ENCODE assay signal across 1 cellular context in the genomic region with DNA sequence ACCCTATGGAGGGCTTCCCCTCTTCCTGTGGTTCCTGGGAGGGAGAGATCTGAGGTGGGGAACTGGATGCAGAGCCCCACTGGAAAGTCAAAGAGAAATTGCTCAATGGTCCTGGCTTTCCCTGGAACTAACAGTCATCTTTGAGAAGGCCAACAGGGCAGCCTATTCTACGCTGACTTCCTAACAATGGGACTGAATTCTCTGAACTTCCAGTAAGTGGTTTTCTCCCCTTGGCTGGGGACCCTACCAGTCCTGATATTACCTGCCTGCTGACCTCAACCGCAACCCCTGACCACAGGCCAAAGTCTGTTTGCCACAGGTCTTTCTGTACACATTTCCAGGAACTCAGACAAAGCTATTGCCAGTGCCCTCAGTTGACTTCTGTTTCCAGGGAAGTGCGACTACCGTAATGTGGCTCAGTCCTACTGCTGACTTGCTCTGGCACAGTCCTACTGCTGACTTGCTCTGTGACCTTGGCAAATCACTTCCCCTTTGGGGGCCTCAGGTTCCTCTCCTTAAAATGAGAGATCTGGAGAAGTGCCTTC.
TF ChIP-seq lines count a peak whose summit lies in the region.

No MANE protein-coding gene starts in this region.

TF ChIP-seq in HepG2, 621 proteins besides CTCF, POLR2A, EP300 and RAD21 (continued from another document and continues in another):
- TF ChIP-seq RCOR2 (CRISPR knock-in tag; IDR thresholded peaks at IDR 0.05) (peak; percentile 90), ZNF629 (CRISPR knock-in tag; conservative IDR thresholded peaks at IDR 0.05) (peak; percentile 54), TBP (CRISPR knock-in tag; IDR thresholded peaks at IDR 0.05) (no peak), ZNF33B (CRISPR knock-in tag; IDR thresholded peaks at IDR 0.05) (no peak), PRPF4 (IDR thresholded peaks at IDR 0.05; ENCODE audit: low read depth, low read length, poor library complexity, severe bottlenecking) (no peak), NFE2L1 (CRISPR knock-in tag; IDR thresholded peaks at IDR 0.05; ENCODE audit: borderline replicate concordance) (no peak), ZNF737 (CRISPR knock-in tag; IDR thresholded peaks at IDR 0.05; ENCODE audit: borderline replicate concordance) (no peak), ZNF605 (CRISPR knock-in tag; IDR thresholded peaks at IDR 0.05) (peak; percentile 76), ZNF772 (CRISPR knock-in tag; IDR thresholded peaks at IDR 0.05) (peak; percentile 85), IKZF1 (IDR thresholded peaks at IDR 0.05) (no peak), NFE2L2 (IDR thresholded peaks at IDR 0.05; ENCODE audit: low read length) (no peak), MED13 (CRISPR knock-in tag; IDR thresholded peaks at IDR 0.05) (peak; percentile 93), ARNT (IDR thresholded peaks at IDR 0.05) (no peak), HNRNPUL1 (IDR thresholded peaks at IDR 0.05; ENCODE audit: low read depth, low read length) (no peak), ERF (CRISPR knock-in tag; IDR thresholded peaks at IDR 0.05) (peak; percentile 86; the same call in 1 of the 2 replicates), ZBTB1 (CRISPR knock-in tag; IDR thresholded peaks at IDR 0.05; ENCODE audit: borderline replicate concordance) (no peak), TRIM24 (CRISPR knock-in tag; IDR thresholded peaks at IDR 0.05) (peak; percentile 75), ZNF468 (CRISPR knock-in tag; IDR thresholded peaks at IDR 0.05) (no peak), ZNF546 (CRISPR knock-in tag; conservative IDR thresholded peaks at IDR 0.05) (no peak), SIX4 (CRISPR knock-in tag; IDR thresholded peaks at IDR 0.05) (peak; percentile 86), PCBP2 (optimal IDR thresholded peaks at IDR 0.05; ENCODE audit: low read depth, low read length, poor library complexity, severe bottlenecking) (no peak), GTF3A (CRISPR knock-in tag; conservative IDR thresholded peaks at IDR 0.05) (no peak), ZNF282 (IDR thresholded peaks at IDR 0.05; ENCODE audit: partially characterized antibody) (no peak), ZFP90 (CRISPR knock-in tag; IDR thresholded peaks at IDR 0.05; ENCODE audit: borderline replicate concordance) (peak; percentile 87; the same call in 1 of the 2 replicates), SAFB2 (CRISPR knock-in tag; IDR thresholded peaks at IDR 0.05; ENCODE audit: borderline replicate concordance, low read depth) (no peak; the same call in 1 of the 2 replicates), SIX1 (CRISPR knock-in tag; IDR thresholded peaks at IDR 0.05; ENCODE audit: borderline replicate concordance) (peak; percentile 61; the same call in 1 of the 2 replicates), ZNF567 (CRISPR knock-in tag; IDR thresholded peaks at IDR 0.05; ENCODE audit: borderline replicate concordance) (no peak), KMT2A (CRISPR knock-in tag; IDR thresholded peaks at IDR 0.05) (no peak), SMAD1 (CRISPR knock-in tag; IDR thresholded peaks at IDR 0.05; ENCODE audit: borderline replicate concordance, low read depth) (peak; percentile 93; the same call in 1 of the 2 replicates)
- TF ChIP-seq, protein P1, sequence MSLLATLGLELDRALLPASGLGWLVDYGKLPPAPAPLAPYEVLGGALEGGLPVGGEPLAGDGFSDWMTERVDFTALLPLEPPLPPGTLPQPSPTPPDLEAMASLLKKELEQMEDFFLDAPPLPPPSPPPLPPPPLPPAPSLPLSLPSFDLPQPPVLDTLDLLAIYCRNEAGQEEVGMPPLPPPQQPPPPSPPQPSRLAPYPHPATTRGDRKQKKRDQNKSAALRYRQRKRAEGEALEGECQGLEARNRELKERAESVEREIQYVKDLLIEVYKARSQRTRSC (CRISPR knock-in tag; IDR thresholded peaks at IDR 0.05; ENCODE audit: low read depth), result no peak
- TF ChIP-seq, protein P2, sequence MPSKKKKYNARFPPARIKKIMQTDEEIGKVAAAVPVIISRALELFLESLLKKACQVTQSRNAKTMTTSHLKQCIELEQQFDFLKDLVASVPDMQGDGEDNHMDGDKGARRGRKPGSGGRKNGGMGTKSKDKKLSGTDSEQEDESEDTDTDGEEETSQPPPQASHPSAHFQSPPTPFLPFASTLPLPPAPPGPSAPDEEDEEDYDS (CRISPR knock-in tag; IDR thresholded peaks at IDR 0.05), result peak; percentile 39; the same call in 1 of the 2 replicates
- TF ChIP-seq, protein P3, sequence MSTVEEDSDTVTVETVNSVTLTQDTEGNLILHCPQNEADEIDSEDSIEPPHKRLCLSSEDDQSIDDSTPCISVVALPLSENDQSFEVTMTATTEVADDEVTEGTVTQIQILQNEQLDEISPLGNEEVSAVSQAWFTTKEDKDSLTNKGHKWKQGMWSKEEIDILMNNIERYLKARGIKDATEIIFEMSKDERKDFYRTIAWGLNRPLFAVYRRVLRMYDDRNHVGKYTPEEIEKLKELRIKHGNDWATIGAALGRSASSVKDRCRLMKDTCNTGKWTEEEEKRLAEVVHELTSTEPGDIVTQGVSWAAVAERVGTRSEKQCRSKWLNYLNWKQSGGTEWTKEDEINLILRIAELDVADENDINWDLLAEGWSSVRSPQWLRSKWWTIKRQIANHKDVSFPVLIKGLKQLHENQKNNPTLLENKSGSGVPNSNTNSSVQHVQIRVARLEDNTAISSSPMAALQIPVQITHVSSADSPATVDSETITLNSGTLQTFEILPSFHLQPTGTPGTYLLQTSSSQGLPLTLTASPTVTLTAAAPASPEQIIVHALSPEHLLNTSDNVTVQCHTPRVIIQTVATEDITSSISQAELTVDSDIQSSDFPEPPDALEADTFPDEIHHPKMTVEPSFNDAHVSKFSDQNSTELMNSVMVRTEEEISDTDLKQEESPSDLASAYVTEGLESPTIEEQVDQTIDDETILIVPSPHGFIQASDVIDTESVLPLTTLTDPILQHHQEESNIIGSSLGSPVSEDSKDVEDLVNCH (CRISPR knock-in tag; IDR thresholded peaks at IDR 0.05), result no peak
- TF ChIP-seq, protein P4, sequence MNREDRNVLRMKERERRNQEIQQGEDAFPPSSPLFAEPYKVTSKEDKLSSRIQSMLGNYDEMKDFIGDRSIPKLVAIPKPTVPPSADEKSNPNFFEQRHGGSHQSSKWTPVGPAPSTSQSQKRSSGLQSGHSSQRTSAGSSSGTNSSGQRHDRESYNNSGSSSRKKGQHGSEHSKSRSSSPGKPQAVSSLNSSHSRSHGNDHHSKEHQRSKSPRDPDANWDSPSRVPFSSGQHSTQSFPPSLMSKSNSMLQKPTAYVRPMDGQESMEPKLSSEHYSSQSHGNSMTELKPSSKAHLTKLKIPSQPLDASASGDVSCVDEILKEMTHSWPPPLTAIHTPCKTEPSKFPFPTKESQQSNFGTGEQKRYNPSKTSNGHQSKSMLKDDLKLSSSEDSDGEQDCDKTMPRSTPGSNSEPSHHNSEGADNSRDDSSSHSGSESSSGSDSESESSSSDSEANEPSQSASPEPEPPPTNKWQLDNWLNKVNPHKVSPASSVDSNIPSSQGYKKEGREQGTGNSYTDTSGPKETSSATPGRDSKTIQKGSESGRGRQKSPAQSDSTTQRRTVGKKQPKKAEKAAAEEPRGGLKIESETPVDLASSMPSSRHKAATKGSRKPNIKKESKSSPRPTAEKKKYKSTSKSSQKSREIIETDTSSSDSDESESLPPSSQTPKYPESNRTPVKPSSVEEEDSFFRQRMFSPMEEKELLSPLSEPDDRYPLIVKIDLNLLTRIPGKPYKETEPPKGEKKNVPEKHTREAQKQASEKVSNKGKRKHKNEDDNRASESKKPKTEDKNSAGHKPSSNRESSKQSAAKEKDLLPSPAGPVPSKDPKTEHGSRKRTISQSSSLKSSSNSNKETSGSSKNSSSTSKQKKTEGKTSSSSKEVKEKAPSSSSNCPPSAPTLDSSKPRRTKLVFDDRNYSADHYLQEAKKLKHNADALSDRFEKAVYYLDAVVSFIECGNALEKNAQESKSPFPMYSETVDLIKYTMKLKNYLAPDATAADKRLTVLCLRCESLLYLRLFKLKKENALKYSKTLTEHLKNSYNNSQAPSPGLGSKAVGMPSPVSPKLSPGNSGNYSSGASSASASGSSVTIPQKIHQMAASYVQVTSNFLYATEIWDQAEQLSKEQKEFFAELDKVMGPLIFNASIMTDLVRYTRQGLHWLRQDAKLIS (CRISPR knock-in tag; IDR thresholded peaks at IDR 0.05), result no peak
- TF ChIP-seq, protein P5, sequence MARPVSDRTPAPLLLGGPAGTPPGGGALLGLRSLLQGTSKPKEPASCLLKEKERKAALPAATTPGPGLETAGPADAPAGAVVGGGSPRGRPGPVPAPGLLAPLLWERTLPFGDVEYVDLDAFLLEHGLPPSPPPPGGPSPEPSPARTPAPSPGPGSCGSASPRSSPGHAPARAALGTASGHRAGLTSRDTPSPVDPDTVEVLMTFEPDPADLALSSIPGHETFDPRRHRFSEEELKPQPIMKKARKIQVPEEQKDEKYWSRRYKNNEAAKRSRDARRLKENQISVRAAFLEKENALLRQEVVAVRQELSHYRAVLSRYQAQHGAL (CRISPR knock-in tag; IDR thresholded peaks at IDR 0.05; ENCODE audit: not compliant biosample characterization), result no peak
- TF ChIP-seq, protein P6, sequence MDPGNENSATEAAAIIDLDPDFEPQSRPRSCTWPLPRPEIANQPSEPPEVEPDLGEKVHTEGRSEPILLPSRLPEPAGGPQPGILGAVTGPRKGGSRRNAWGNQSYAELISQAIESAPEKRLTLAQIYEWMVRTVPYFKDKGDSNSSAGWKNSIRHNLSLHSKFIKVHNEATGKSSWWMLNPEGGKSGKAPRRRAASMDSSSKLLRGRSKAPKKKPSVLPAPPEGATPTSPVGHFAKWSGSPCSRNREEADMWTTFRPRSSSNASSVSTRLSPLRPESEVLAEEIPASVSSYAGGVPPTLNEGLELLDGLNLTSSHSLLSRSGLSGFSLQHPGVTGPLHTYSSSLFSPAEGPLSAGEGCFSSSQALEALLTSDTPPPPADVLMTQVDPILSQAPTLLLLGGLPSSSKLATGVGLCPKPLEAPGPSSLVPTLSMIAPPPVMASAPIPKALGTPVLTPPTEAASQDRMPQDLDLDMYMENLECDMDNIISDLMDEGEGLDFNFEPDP (CRISPR knock-in tag; conservative IDR thresholded peaks at IDR 0.05), result no peak
- TF ChIP-seq, protein P7, sequence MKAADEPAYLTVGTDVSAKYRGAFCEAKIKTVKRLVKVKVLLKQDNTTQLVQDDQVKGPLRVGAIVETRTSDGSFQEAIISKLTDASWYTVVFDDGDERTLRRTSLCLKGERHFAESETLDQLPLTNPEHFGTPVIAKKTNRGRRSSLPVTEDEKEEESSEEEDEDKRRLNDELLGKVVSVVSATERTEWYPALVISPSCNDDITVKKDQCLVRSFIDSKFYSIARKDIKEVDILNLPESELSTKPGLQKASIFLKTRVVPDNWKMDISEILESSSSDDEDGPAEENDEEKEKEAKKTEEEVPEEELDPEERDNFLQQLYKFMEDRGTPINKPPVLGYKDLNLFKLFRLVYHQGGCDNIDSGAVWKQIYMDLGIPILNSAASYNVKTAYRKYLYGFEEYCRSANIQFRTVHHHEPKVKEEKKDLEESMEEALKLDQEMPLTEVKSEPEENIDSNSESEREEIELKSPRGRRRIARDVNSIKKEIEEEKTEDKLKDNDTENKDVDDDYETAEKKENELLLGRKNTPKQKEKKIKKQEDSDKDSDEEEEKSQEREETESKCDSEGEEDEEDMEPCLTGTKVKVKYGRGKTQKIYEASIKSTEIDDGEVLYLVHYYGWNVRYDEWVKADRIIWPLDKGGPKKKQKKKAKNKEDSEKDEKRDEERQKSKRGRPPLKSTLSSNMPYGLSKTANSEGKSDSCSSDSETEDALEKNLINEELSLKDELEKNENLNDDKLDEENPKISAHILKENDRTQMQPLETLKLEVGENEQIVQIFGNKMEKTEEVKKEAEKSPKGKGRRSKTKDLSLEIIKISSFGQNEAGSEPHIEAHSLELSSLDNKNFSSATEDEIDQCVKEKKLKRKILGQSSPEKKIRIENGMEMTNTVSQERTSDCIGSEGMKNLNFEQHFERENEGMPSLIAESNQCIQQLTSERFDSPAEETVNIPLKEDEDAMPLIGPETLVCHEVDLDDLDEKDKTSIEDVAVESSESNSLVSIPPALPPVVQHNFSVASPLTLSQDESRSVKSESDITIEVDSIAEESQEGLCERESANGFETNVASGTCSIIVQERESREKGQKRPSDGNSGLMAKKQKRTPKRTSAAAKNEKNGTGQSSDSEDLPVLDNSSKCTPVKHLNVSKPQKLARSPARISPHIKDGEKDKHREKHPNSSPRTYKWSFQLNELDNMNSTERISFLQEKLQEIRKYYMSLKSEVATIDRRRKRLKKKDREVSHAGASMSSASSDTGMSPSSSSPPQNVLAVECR (CRISPR knock-in tag; IDR thresholded peaks at IDR 0.05; ENCODE audit: borderline replicate concordance), result peak; percentile 56; the same call in 1 of the 2 replicates
- TF ChIP-seq, protein P8, sequence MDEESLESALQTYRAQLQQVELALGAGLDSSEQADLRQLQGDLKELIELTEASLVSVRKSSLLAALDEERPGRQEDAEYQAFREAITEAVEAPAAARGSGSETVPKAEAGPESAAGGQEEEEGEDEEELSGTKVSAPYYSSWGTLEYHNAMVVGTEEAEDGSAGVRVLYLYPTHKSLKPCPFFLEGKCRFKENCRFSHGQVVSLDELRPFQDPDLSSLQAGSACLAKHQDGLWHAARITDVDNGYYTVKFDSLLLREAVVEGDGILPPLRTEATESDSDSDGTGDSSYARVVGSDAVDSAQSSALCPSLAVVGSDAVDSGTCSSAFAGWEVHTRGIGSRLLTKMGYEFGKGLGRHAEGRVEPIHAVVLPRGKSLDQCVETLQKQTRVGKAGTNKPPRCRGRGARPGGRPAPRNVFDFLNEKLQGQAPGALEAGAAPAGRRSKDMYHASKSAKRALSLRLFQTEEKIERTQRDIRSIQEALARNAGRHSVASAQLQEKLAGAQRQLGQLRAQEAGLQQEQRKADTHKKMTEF (CRISPR knock-in tag; IDR thresholded peaks at IDR 0.05), result peak; percentile 95
- TF ChIP-seq, protein P9, sequence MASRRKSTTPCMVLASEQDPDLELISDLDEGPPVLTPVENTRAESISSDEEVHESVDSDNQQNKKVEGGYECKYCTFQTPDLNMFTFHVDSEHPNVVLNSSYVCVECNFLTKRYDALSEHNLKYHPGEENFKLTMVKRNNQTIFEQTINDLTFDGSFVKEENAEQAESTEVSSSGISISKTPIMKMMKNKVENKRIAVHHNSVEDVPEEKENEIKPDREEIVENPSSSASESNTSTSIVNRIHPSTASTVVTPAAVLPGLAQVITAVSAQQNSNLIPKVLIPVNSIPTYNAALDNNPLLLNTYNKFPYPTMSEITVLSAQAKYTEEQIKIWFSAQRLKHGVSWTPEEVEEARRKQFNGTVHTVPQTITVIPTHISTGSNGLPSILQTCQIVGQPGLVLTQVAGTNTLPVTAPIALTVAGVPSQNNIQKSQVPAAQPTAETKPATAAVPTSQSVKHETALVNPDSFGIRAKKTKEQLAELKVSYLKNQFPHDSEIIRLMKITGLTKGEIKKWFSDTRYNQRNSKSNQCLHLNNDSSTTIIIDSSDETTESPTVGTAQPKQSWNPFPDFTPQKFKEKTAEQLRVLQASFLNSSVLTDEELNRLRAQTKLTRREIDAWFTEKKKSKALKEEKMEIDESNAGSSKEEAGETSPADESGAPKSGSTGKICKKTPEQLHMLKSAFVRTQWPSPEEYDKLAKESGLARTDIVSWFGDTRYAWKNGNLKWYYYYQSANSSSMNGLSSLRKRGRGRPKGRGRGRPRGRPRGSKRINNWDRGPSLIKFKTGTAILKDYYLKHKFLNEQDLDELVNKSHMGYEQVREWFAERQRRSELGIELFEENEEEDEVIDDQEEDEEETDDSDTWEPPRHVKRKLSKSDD (CRISPR knock-in tag; IDR thresholded peaks at IDR 0.05; ENCODE audit: low read depth), result peak; percentile 77; the same call in 1 of the 2 replicates
- TF ChIP-seq, protein P10, sequence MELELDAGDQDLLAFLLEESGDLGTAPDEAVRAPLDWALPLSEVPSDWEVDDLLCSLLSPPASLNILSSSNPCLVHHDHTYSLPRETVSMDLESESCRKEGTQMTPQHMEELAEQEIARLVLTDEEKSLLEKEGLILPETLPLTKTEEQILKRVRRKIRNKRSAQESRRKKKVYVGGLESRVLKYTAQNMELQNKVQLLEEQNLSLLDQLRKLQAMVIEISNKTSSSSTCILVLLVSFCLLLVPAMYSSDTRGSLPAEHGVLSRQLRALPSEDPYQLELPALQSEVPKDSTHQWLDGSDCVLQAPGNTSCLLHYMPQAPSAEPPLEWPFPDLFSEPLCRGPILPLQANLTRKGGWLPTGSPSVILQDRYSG (CRISPR knock-in tag; IDR thresholded peaks at IDR 0.05), result peak; percentile 70; the same call in 1 of the 2 replicates
